Comparison of ENCODE assay signal across 28 cellular contexts in the genomic region with DNA sequence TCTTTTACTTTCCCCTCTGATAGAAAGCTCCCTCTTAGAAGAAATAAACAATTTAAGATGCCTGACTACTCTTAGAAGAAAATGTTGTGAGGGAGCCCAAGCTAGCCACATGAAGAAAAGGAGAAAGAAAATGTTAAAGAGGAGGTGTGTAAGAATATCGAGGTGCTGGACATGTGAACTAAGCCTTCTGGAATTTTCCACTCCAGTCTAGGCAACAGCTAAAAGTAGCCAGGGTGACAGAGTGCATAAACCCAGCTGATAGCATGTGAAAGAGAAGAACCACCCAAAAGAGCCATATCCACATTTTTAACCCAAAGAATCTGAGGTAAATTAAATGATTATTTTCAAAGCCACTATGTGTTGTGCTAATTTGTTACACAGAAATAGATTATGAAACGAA.
"Had no signal": no experiment of that assay in that cellular context is flagged by ENCODE, and none has a peak within 500 bp of the region (broad histone marks: within the 10 kb centered on the region; RNA-seq: fewer than 3 reads in every experiment).

No MANE protein-coding gene starts in this region.

- H3K27ac Mint-ChIP-seq: naive thymus-derived CD4-positive, alpha-beta T cell; natural killer cell; nephron; stimulated activated effector memory CD8-positive, alpha-beta T cell treated with anti-CD3 and anti-CD28 coated beads, Interleukin-12 subunit alpha, Interleukin-12 subunit beta, amount 100 ng/mL, for 72 hours; stimulated activated naive B cell treated with anti-CD40 and anti-IgM and Interleukin-4, amounts not matched to agents 10 μg/mL and 1 μg/mL and 100 μg/mL, for 72 hours; stimulated activated naive CD8-positive, alpha-beta T cell treated with anti-CD3 and anti-CD28 coated beads, Interleukin-15, Interleukin-2, amounts not matched to agents 100 ng/mL and 50 ng/mL, for 24 hours; type B pancreatic cell had no signal

- H3K4me3 ChIP-seq: pancreas, prostate gland, right atrium auricular region, right lobe of liver, sigmoid colon, skin epidermis, stomach, testis, tibial artery, transverse colon, upper lobe of right lung, uterus had no signal

- H3K4me3 Mint-ChIP-seq: naive thymus-derived CD4-positive, alpha-beta T cell; natural killer cell; nephron; neural crest cell; stimulated activated effector memory CD8-positive, alpha-beta T cell treated with anti-CD3 and anti-CD28 coated beads, Interleukin-12 subunit alpha, Interleukin-12 subunit beta, amount 100 ng/mL, for 72 hours; stimulated activated naive B cell treated with anti-CD40 and anti-IgM and Interleukin-4, amounts not matched to agents 10 μg/mL and 1 μg/mL and 100 μg/mL, for 72 hours; stimulated activated naive CD8-positive, alpha-beta T cell treated with anti-CD3 and anti-CD28 coated beads, Interleukin-15, Interleukin-2, amounts not matched to agents 100 ng/mL and 50 ng/mL, for 24 hours; type B pancreatic cell had no signal

- H3K9me3 ChIP-seq: neutrophil, pancreas, prostate gland, right atrium auricular region, right lobe of liver, sigmoid colon, stomach, testis, tibial artery, transverse colon, upper lobe of right lung, uterus had no signal

- H3K27me3 ChIP-seq: neutrophil, pancreas, right atrium auricular region, right lobe of liver, sigmoid colon, stomach, testis, tibial artery, transverse colon, upper lobe of right lung, uterus had no signal

- H3K27me3 Mint-ChIP-seq: naive thymus-derived CD4-positive, alpha-beta T cell; stimulated activated naive B cell treated with anti-CD40 and anti-IgM and Interleukin-4, amounts not matched to agents 10 μg/mL and 1 μg/mL and 100 μg/mL, for 72 hours; stimulated activated naive CD8-positive, alpha-beta T cell treated with anti-CD3 and anti-CD28 coated beads, Interleukin-15, Interleukin-2, amounts not matched to agents 100 ng/mL and 50 ng/mL, for 24 hours; type B pancreatic cell had no signal

- H3K4me1 Mint-ChIP-seq: naive thymus-derived CD4-positive, alpha-beta T cell; natural killer cell; nephron; neural crest cell; stimulated activated effector memory CD8-positive, alpha-beta T cell treated with anti-CD3 and anti-CD28 coated beads, Interleukin-12 subunit alpha, Interleukin-12 subunit beta, amount 100 ng/mL, for 72 hours; stimulated activated naive B cell treated with anti-CD40 and anti-IgM and Interleukin-4, amounts not matched to agents 10 μg/mL and 1 μg/mL and 100 μg/mL, for 72 hours had no signal

- H3K9me3 Mint-ChIP-seq: nephron; neural crest cell; stimulated activated naive CD8-positive, alpha-beta T cell treated with anti-CD3 and anti-CD28 coated beads, Interleukin-15, Interleukin-2, amounts not matched to agents 100 ng/mL and 50 ng/mL, for 24 hours; type B pancreatic cell had no signal

- H3K36me3 ChIP-seq: neutrophil, pancreas, prostate gland, right atrium auricular region, right lobe of liver, sigmoid colon, stomach, tibial artery, transverse colon, upper lobe of right lung, uterus had no signal

- H3K4me1 ChIP-seq: pancreas, prostate gland, right atrium auricular region, right lobe of liver, sigmoid colon, stomach, testis, tibial artery, transverse colon, upper lobe of right lung, uterus had no signal

- DNase-seq: naive thymus-derived CD4-positive, alpha-beta T cell; natural killer cell; nucleus accumbens; pancreas; retina; right lobe of liver; sigmoid colon; stimulated activated CD4-positive, alpha-beta T cell treated with anti-CD3 and anti-CD28 coated beads, Interleukin-15, amount 100 ng/mL, for 24 hours; stimulated activated CD4-positive, alpha-beta T cell treated with anti-CD3 and anti-CD28 coated beads, Interleukin-2, amount 100 ng/mL, for 24 hours; stimulated activated CD4-positive, alpha-beta T cell treated with anti-CD3 and anti-CD28 coated beads, Interleukin-2, amount 100 ng/mL, for 48 hours; stimulated activated CD4-positive, alpha-beta T cell treated with anti-CD3 and anti-CD28 coated beads, Interleukin-4, amount 100 ng/mL, for 24 hours; stimulated activated naive B cell treated with anti-CD40 and anti-IgM and Interleukin-4, amounts not matched to agents 10 μg/mL and 1 μg/mL and 100 μg/mL, for 72 hours; stimulated activated naive CD4-positive, alpha-beta T cell treated with Interleukin-2 at 50 U/mL for 16 hours; stomach; testis; tibial artery; transverse colon; upper lobe of right lung; uterus had no signal

- H3K36me3 Mint-ChIP-seq: naive thymus-derived CD4-positive, alpha-beta T cell; natural killer cell; stimulated activated effector memory CD8-positive, alpha-beta T cell treated with anti-CD3 and anti-CD28 coated beads, Interleukin-12 subunit alpha, Interleukin-12 subunit beta, amount 100 ng/mL, for 72 hours; stimulated activated naive B cell treated with anti-CD40 and anti-IgM and Interleukin-4, amounts not matched to agents 10 μg/mL and 1 μg/mL and 100 μg/mL, for 72 hours; type B pancreatic cell had no signal

- H3K27ac ChIP-seq: neutrophil, pancreas, prostate gland, right atrium auricular region, right lobe of liver, sigmoid colon, skin epidermis, stomach, testis, tibial artery, transverse colon, upper lobe of right lung, uterus had no signal
